ENCODE assay signal across 17 cellular contexts in the genomic region with DNA sequence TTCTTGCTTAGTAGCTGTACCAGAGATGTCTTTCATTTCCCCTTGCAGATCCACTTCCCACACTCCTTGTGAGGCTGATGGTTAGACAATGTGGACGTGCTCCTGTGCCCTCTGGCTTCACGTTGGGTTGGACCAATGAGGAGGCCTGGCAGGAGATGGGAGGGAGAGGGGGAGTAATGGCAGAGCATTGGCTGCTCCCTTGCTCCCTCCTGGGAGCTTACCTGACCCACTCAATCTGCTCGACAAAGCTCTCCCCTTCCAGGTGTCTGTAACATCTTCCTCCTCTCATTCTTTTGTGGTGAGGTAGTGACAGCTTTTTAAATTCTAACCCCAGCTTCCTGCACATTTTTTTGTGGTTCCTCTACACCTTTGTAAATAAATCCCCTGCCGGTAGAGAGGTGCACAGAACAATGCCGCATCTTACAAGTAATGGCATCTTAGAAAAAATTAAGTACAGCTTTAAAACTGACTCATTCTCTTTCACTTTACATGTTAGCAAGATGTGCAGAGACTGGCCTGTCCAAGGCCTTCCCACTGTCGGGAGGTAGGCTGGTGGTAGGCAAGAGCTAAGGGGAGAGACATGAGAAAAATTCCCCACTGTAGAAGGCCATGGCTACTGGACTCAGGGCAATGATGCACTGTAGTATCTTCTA.
DNase-seq lines count a peak whose midpoint lies in the region; ATAC-seq and TF ChIP-seq lines count a peak whose summit lies in the region.
"Had no signal": no experiment of that assay in that cellular context is flagged by ENCODE, and none has a peak within 500 bp of the region (broad histone marks: within the 10 kb centered on the region; RNA-seq: fewer than 3 reads in every experiment).

No MANE protein-coding gene starts in this region.

- H3K4me3 Mint-ChIP-seq in activated T-cell treated with anti-CD3 and anti-CD28 coated beads, Interleukin-2, amount 50 U/mL, for 4 hours = no peak overlapping the region
- H3K4me3 Mint-ChIP-seq: CD4-positive, CD25-positive, alpha-beta regulatory T cell; immature natural killer cell; natural killer cell; type B pancreatic cell had no signal

- H3K36me3 Mint-ChIP-seq in activated T-cell treated with anti-CD3 and anti-CD28 coated beads, Interleukin-2, amount 50 U/mL, for 4 hours (ENCODE audit: insufficient read depth) = no peaks in the 10 kb centered on the region
- H3K36me3 Mint-ChIP-seq: CD4-positive, CD25-positive, alpha-beta regulatory T cell; immature natural killer cell; natural killer cell; type B pancreatic cell had no signal

- H2AK5ac ChIP-seq in trophoblast cell (ENCODE audit: low read length) = peak overlapping the region; percentile 81

- H4K12ac ChIP-seq in trophoblast cell (ENCODE audit: low read depth, low read length) = no peak overlapping the region

- peaks cover 7% of the 10 kb centered on the region for H3K4me1 Mint-ChIP-seq in activated T-cell treated with anti-CD3 and anti-CD28 coated beads, Interleukin-2, amount 50 U/mL, for 4 hours (ENCODE audit: low read depth)
- H3K4me1 Mint-ChIP-seq: CD4-positive, CD25-positive, alpha-beta regulatory T cell; natural killer cell had no signal

- H3K23ac ChIP-seq in trophoblast cell (ENCODE audit: low read length) = no peak overlapping the region

- no peaks in the 10 kb centered on the region for H3K9me3 Mint-ChIP-seq in activated T-cell treated with anti-CD3 and anti-CD28 coated beads, Interleukin-2, amount 50 U/mL, for 4 hours
- H3K9me3 Mint-ChIP-seq: type B pancreatic cell had no signal

- H4K8ac ChIP-seq in trophoblast cell (ENCODE audit: low read depth, low read length) = no peak overlapping the region

- H3K4ac ChIP-seq in trophoblast cell (ENCODE audit: low read depth, low read length) = peak overlapping the region; percentile 44

- DNase-seq in activated T-cell treated with anti-CD3 and anti-CD28 coated beads, Interleukin-2, amount 50 U/mL, for 4 hours = no peak
- DNase-seq in activated T-cell treated with anti-CD3 and anti-CD28 coated beads, Interleukin-2, amount 50 U/mL, for 1 hour = no peak
- DNase-seq in RWPE1 (ENCODE audit: low spot score) = peak; percentile 9
- peak; percentile 73 for DNase-seq in epithelial cell of esophagus (ENCODE audit: low read depth)
- no peak for DNase-seq in trophoblast cell
- DNase-seq in GM10266 (ENCODE audit: extremely low spot score) = no peak
- DNase-seq in NAMALWA (ENCODE audit: low spot score) = no peak
- DNase-seq: activated effector memory CD4-positive, alpha-beta T cell treated with Interleukin-2 at 50 U/mL for 16 hours; cortex of kidney; natural killer cell; NCI-H1436 treated with DMSO at 0.1 percent for 48 hours; stimulated activated naive CD4-positive, alpha-beta T cell treated with Interleukin-2 at 50 U/mL for 16 hours had no signal

- H4K91ac ChIP-seq in trophoblast cell (ENCODE audit: low read depth, low read length) = peak overlapping the region; percentile 51

- H2BK120ac ChIP-seq in trophoblast cell (ENCODE audit: insufficient read depth, low read length, poor library complexity) = no peak overlapping the region

- H3K27ac ChIP-seq in RWPE1 (no peak overlapping the region), trophoblast cell (ENCODE audit: low read depth, low read length) (peak overlapping the region; percentile 32)
- H3K27ac ChIP-seq: A549 had no signal

- H3K9me3 ChIP-seq in trophoblast cell (ENCODE audit: insufficient read depth, low read depth, low read length) = no peaks in the 10 kb centered on the region
- H3K9me3 ChIP-seq: A549 had no signal

- no peak overlapping the region for H3K9ac ChIP-seq in trophoblast cell (ENCODE audit: low read length)

- peaks cover 2% of the 10 kb centered on the region for H3K79me1 ChIP-seq in trophoblast cell (ENCODE audit: low read length)

- ATAC-seq in activated T-cell treated with anti-CD3 and anti-CD28 coated beads, Interleukin-2, amount 50 U/mL, for 4 hours = peak; percentile 37 to 62
- ATAC-seq in GM21447 (IDR thresholded peaks at IDR 0.05; ENCODE audit: unreplicated experiment) = no peak
- ATAC-seq: natural killer cell had no signal

- POLR2A ChIA-PET in RWPE1 (lab: Yijun Ruan, JAX; ENCODE audit: low non-redundant PET) = no interaction called here

- H3K79me2 ChIP-seq in trophoblast cell (ENCODE audit: control insufficient read depth, insufficient read depth, low read length, poor library complexity) = no peaks in the 10 kb centered on the region

- H2AFZ ChIP-seq in trophoblast cell (ENCODE audit: insufficient read depth, low read length, poor library complexity) = peak overlapping the region; percentile 77

- peak overlapping the region; percentile 85 for H3K18ac ChIP-seq in trophoblast cell (ENCODE audit: low read length)

- no peaks in the 10 kb centered on the region for H3K36me3 ChIP-seq in trophoblast cell (ENCODE audit: control insufficient read depth in 1 of 2, insufficient read depth in 2 of 2, low read length in 2 of 2)

- H2BK12ac ChIP-seq in trophoblast cell (ENCODE audit: low read length) = peak overlapping the region; percentile 77

- no peaks in the 10 kb centered on the region for H3K27me3 Mint-ChIP-seq in activated T-cell treated with anti-CD3 and anti-CD28 coated beads, Interleukin-2, amount 50 U/mL, for 4 hours (ENCODE audit: low read depth)
- H3K27me3 Mint-ChIP-seq: type B pancreatic cell had no signal

- H3K27me3 ChIP-seq in trophoblast cell (ENCODE audit: insufficient read depth, low read length) = no peaks in the 10 kb centered on the region

- H3K4me3 ChIP-seq in epithelial cell of esophagus (ENCODE audit: low read length) = no peak overlapping the region
- H3K4me3 ChIP-seq in trophoblast cell (ENCODE audit: low read depth, low read length) = no peak overlapping the region
- H3K4me3 ChIP-seq: A549 had no signal

- no peak overlapping the region for H2BK5ac ChIP-seq in trophoblast cell (ENCODE audit: low read depth, low read length, poor library complexity)

- peaks cover 3 to 6% of the 10 kb centered on the region in 2 experiments for H3K4me1 ChIP-seq in trophoblast cell (ENCODE audit: control insufficient read depth in 1 of 2, insufficient read depth in 2 of 2, low read length in 2 of 2)
- H3K4me1 ChIP-seq: A549 had no signal

- peak overlapping the region; percentile 57 for H3K14ac ChIP-seq in trophoblast cell (ENCODE audit: low read length)

- no peak for TF ChIP-seq CTCF in RWPE1 (conservative IDR thresholded peaks at IDR 0.05; ENCODE audit: low read depth)
- peak; percentile 19 for TF ChIP-seq CTCF in epithelial cell of esophagus (IDR thresholded peaks at IDR 0.05; ENCODE audit: insufficient read depth, low read depth, low read length, missing control alignments)
- no peak for TF ChIP-seq CTCF in GM10266 (IDR thresholded peaks at IDR 0.05; ENCODE audit: control insufficient read depth, insufficient read depth, low read depth, missing control alignments)

- no peak overlapping the region for H3K4me2 ChIP-seq in trophoblast cell (ENCODE audit: low read length)
- H3K4me2 ChIP-seq: A549 had no signal

- WGBS in trophoblast cell (ENCODE audit: extremely low coverage, insufficient coverage, insufficient read length) = no CpG with 5 or more reads among the region's 6 CpGs

- CTCF ChIA-PET in RWPE1 (lab: Yijun Ruan, JAX) = interaction anchor here (0.6 to 0.7 kb wide), 3 partner anchors 157 to 765 kb away, joined by 3 read pairs; no protein-coding TSS in a partner anchor

Comparison
In these comparisons a context has a peak if more than half of its experiments do, and no peak if none do; other contexts are left out.
1. DNase-seq: peak in RWPE1 (single experiment) and epithelial cell of esophagus (single experiment); none in activated T-cell treated with anti-CD3 and anti-CD28 coated beads, Interleukin-2, amount 50 U/mL, for 4 hours (single experiment), activated T-cell treated with anti-CD3 and anti-CD28 coated beads, Interleukin-2, amount 50 U/mL, for 1 hour (single experiment), trophoblast cell (0 of 2), GM10266 (single experiment) and NAMALWA (single experiment).